ENCODE assay signal across 12 cellular contexts in the genomic region with DNA sequence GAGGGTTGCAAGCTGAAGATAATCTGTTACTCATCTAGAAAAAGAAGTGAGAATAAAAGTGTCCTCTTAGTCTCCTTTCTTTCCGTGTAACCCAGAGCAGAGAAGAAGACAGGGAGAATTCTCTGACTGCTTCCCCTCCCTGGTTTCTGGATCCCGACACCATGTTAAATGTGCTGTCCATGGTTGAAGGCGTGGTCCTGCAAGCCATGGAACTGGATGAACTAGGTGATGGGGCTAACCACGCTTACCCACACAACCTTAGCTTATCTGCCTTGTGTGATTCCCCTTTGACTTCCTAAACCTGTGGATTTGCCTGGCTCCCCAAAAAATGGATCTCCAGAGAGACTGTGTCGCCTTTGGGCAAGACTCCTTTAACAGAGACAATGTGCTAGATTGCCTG.
A peak's percentile ranks its signal among the peaks of the same experiment; 100 is the strongest.
DNase-seq lines count a peak whose midpoint lies in the region; ATAC-seq and TF ChIP-seq lines count a peak whose summit lies in the region.
"Had no signal": no experiment of that assay in that cellular context is flagged by ENCODE, and none has a peak within 500 bp of the region (broad histone marks: within the 10 kb centered on the region; RNA-seq: fewer than 3 reads in every experiment).

No MANE protein-coding gene starts in this region.

- H3K4me3 ChIP-seq in A673 (ENCODE audit: low read depth, low read length, poor library complexity, severe bottlenecking) (no peak overlapping the region), GM23338 (no peak overlapping the region), fibroblast of mammary gland (ENCODE audit: control insufficient read depth, low read depth, low read length) (no peak overlapping the region)
- H3K4me3 ChIP-seq: MG63 had no signal

- H3K4me1 Mint-ChIP-seq in GM23338 (no peaks in the 10 kb centered on the region), WTC11 (no peaks in the 10 kb centered on the region)
- H3K4me1 Mint-ChIP-seq in CD4-positive, alpha-beta T cell (ENCODE audit: low read depth) = no peaks in the 10 kb centered on the region

- intact Hi-C loops in A673 (cut with micrococcal nuclease; ENCODE audit: unreplicated experiment) = loop anchor here (10.0 kb wide), 3 partner anchors 909 to 1771 kb away; partner anchors contain the start of gene FSTL5
- intact Hi-C loops in CD4-positive, alpha-beta T cell (cut with DNase I, micrococcal nuclease) = no loop called here

- no peaks in the 10 kb centered on the region for H3K36me3 ChIP-seq in A673 (ENCODE audit: insufficient read depth, low read length, poor library complexity, severe bottlenecking)
- peaks cover 14% of the 10 kb centered on the region for H3K36me3 ChIP-seq in GM23338 (ENCODE audit: insufficient read depth)
- H3K36me3 ChIP-seq: MG63 had no signal

- H3K27ac Mint-ChIP-seq in GM23338 (no peak overlapping the region), WTC11 (no peak overlapping the region)
- H3K27ac Mint-ChIP-seq in CD4-positive, alpha-beta T cell = no peak overlapping the region

- H3K27me3 Mint-ChIP-seq in GM23338 (ENCODE audit: insufficient read depth, low read depth, poor library complexity) (no peaks in the 10 kb centered on the region), WTC11 (ENCODE audit: low read depth) (peaks cover 6% of the 10 kb centered on the region)
- no peaks in the 10 kb centered on the region for H3K27me3 Mint-ChIP-seq in CD4-positive, alpha-beta T cell

- H3K36me3 Mint-ChIP-seq in GM23338 (ENCODE audit: low read depth) (peaks cover 45% of the 10 kb centered on the region), WTC11 (peaks cover 38% of the 10 kb centered on the region)
- no peaks in the 10 kb centered on the region for H3K36me3 Mint-ChIP-seq in CD4-positive, alpha-beta T cell (ENCODE audit: low read depth)

- H3K27me3 ChIP-seq in A673 (replicated peaks; ENCODE audit: insufficient read depth, low read depth, low read length, poor library complexity) (no peaks in the 10 kb centered on the region), GM23338 (ENCODE audit: insufficient read depth) (no peaks in the 10 kb centered on the region)
- H3K27me3 ChIP-seq in CD4-positive, alpha-beta T cell (ENCODE audit: control insufficient read depth, insufficient read depth, low read length) = no peaks in the 10 kb centered on the region
- H3K27me3 ChIP-seq: MG63 had no signal

- H3K79me2 ChIP-seq in GM23338 (replicated peaks; ENCODE audit: insufficient read depth) = no peaks in the 10 kb centered on the region

- no peak overlapping the region for H3K27ac ChIP-seq in A673 (ENCODE audit: low read depth, low read length, poor library complexity, severe bottlenecking)
- H3K27ac ChIP-seq in GM23338 (ENCODE audit: low read depth) = no peak overlapping the region
- H3K27ac ChIP-seq in CD4-positive, alpha-beta T cell (ENCODE audit: low read depth, low read length) = no peak overlapping the region
- H3K27ac ChIP-seq: KMS-11 had no signal

- H3K4me1 ChIP-seq in A673 (ENCODE audit: insufficient read depth, low read length, poor library complexity, severe bottlenecking) (no peaks in the 10 kb centered on the region), GM23338 (ENCODE audit: insufficient read depth) (no peaks in the 10 kb centered on the region)

- H3K9me3 Mint-ChIP-seq in GM23338 (peaks cover 64% of the 10 kb centered on the region), WTC11 (peaks cover 51% of the 10 kb centered on the region)
- H3K9me3 Mint-ChIP-seq in CD4-positive, alpha-beta T cell = peaks cover 13% of the 10 kb centered on the region

- no peak for ATAC-seq in GM23338
- no peak for ATAC-seq in WTC11
- ATAC-seq in HG03175 (IDR thresholded peaks at IDR 0.05; ENCODE audit: unreplicated experiment) = no peak
- ATAC-seq in CD4-positive, alpha-beta T cell (ENCODE audit: poor library complexity) = no peak
- ATAC-seq in GM21381 (IDR thresholded peaks at IDR 0.05; ENCODE audit: unreplicated experiment) = no peak

- no peak overlapping the region for H2AFZ ChIP-seq in GM23338

- H3F3A ChIP-seq in GM23338 (replicated peaks; ENCODE audit: low read depth) = no peaks in the 10 kb centered on the region

- H4K20me1 ChIP-seq in GM23338 (replicated peaks; ENCODE audit: insufficient read depth) = no peaks in the 10 kb centered on the region

- H3K4me2 ChIP-seq in GM23338 = no peak overlapping the region
- H3K4me2 ChIP-seq: KMS-11 had no signal

- BruUV-seq in A673 (replicated peaks; lab: Mats Ljungman, UMichigan) = no TSS peak

- TF ChIP-seq CTCF in A673 (conservative IDR thresholded peaks at IDR 0.05; ENCODE audit: low read depth, low read length) (no peak), GM23338 (conservative IDR thresholded peaks at IDR 0.05; ENCODE audit: low read depth in 2 of 2) (no peak), WTC11 (IDR thresholded peaks at IDR 0.05) (no peak), fibroblast of mammary gland (conservative IDR thresholded peaks at IDR 0.05; ENCODE audit: control insufficient read depth, insufficient read depth, low read depth, low read length) (no peak)
- TF ChIP-seq CTCF in CD4-positive, alpha-beta T cell (IDR thresholded peaks at IDR 0.05) = no peak

- peaks cover 19% of the 10 kb centered on the region for H3K9me3 ChIP-seq in A673 (ENCODE audit: low read depth, low read length, poor library complexity, severe bottlenecking)
- H3K9me3 ChIP-seq in CD4-positive, alpha-beta T cell (ENCODE audit: control insufficient read depth, low read length) = peaks cover 23% of the 10 kb centered on the region

- H3K4me3 Mint-ChIP-seq in GM23338 (no peak overlapping the region), WTC11 (no peak overlapping the region)
- no peak overlapping the region for H3K4me3 Mint-ChIP-seq in CD4-positive, alpha-beta T cell

- DNase-seq in A673 (ENCODE audit: low spot score) (peak; percentile 5), GM23338 (ENCODE audit: low spot score) (peak; percentile 20), WTC11 (ENCODE audit: low spot score) (peak; percentile 20), fibroblast of mammary gland (ENCODE audit: low read depth) (peak; percentile 4), NCI-H82 treated with DMSO at 0.1 percent for 48 hours (lab: John Stamatoyannopoulos, UW; ENCODE audit: unreplicated experiment) (no peak)
- DNase-seq in CD4-positive, alpha-beta T cell = no peak
- DNase-seq: MG63, NCI-H1694 treated with DMSO at 0.1 percent for 48 hours, SIG-M5 had no signal

- H3K9me2 ChIP-seq in GM23338 (ENCODE audit: insufficient read depth) = no peaks in the 10 kb centered on the region

- POLR2A ChIA-PET in A673 (lab: Charles Lee; ENCODE audit: low non-redundant PET) = no interaction called here
- POLR2A ChIA-PET in WTC11 (lab: Charles Lee) = interaction anchor here (0.6 kb wide), 1 partner anchor 186 kb away, joined by 4 read pairs; no protein-coding TSS in a partner anchor
- POLR2A ChIA-PET in CD4-positive, alpha-beta T cell (lab: Charles Lee) = no interaction called here

- CTCF ChIA-PET in A673 (lab: Charles Lee) (no interaction called here), WTC11 (lab: Charles Lee) (interaction anchor here (0.7 kb wide), 1 partner anchor 1086 kb away, joined by 3 read pairs; no protein-coding TSS in a partner anchor)
- CTCF ChIA-PET in CD4-positive, alpha-beta T cell (lab: Charles Lee) = no interaction called here

TF ChIP-seq in GM23338, 12 proteins besides CTCF, POLR2A, EP300 and RAD21 (continues in another document):
- TF ChIP-seq NANOG (IDR thresholded peaks at IDR 0.05; ENCODE audit: borderline replicate concordance) = no peak

TF ChIP-seq in WTC11, 78 proteins besides CTCF, POLR2A, EP300 and RAD21:
- TF ChIP-seq, protein P1, sequence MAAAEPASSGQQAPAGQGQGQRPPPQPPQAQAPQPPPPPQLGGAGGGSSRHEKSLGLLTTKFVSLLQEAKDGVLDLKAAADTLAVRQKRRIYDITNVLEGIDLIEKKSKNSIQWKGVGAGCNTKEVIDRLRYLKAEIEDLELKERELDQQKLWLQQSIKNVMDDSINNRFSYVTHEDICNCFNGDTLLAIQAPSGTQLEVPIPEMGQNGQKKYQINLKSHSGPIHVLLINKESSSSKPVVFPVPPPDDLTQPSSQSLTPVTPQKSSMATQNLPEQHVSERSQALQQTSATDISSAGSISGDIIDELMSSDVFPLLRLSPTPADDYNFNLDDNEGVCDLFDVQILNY (CRISPR knock-in tag; IDR thresholded peaks at IDR 0.05) = no peak
- no peak for TF ChIP-seq GTF2I (CRISPR knock-in tag; conservative IDR thresholded peaks at IDR 0.05)
- no peak for TF ChIP-seq ZSCAN18 (CRISPR knock-in tag; IDR thresholded peaks at IDR 0.05)
- no peak for TF ChIP-seq PRRX2 (CRISPR knock-in tag; IDR thresholded peaks at IDR 0.05)
- TF ChIP-seq ZNF232 (CRISPR knock-in tag; IDR thresholded peaks at IDR 0.05) = no peak
- no peak for TF ChIP-seq RELA (CRISPR knock-in tag; IDR thresholded peaks at IDR 0.05; ENCODE audit: borderline replicate concordance)
- TF ChIP-seq ZNF671 (CRISPR knock-in tag; IDR thresholded peaks at IDR 0.05) = no peak

Comparison
In these comparisons a context has a peak if more than half of its experiments do, and no peak if none do; other contexts are left out.
1. DNase-seq: peak in A673 (single experiment), GM23338 (single experiment), WTC11 (single experiment) and fibroblast of mammary gland (single experiment); none in NCI-H82 treated with DMSO at 0.1 percent for 48 hours (single experiment) and CD4-positive, alpha-beta T cell (0 of 10).